8 cellular contexts compared by ENCODE assay signal in genomic region chr11:32893947-32894827, GRCh38. TPM values are rescaled to one million over a fixed set of nuclear protein-coding genes. Genes with fewer than 3 reads are reported as not detected.
DNase-seq lines count a peak whose midpoint lies in the region; ATAC-seq and TF ChIP-seq lines count a peak whose summit lies in the region.

No MANE protein-coding gene starts in this region.

- H3K4me3 Mint-ChIP-seq in activated CD8-positive, alpha-beta T cell treated with anti-CD3 and anti-CD28 coated beads, Interleukin-2, amount 10 ng/mL, durations not matched to agents 7 days and 5 days, result peak overlapping the region; percentile 95
- H3K4me3 Mint-ChIP-seq in natural killer cell treated with Interleukin-12 subunit alpha and Interleukin-12 subunit beta and Interleukin-15 and Interleukin-18, amount 100 ng/mL, for 72 hours, result peak overlapping the region; percentile 87

- peak overlapping the region; percentile 89 for H3K27ac Mint-ChIP-seq in activated CD8-positive, alpha-beta T cell treated with anti-CD3 and anti-CD28 coated beads, Interleukin-2, amount 10 ng/mL, durations not matched to agents 7 days and 5 days
- H3K27ac Mint-ChIP-seq in natural killer cell treated with Interleukin-12 subunit alpha and Interleukin-12 subunit beta and Interleukin-15 and Interleukin-18, amount 100 ng/mL, for 72 hours, result peak overlapping the region; percentile 64 to 86

- peaks cover 14% of the 10 kb centered on the region for H3K27me3 Mint-ChIP-seq in activated CD8-positive, alpha-beta T cell treated with anti-CD3 and anti-CD28 coated beads, Interleukin-2, amount 10 ng/mL, durations not matched to agents 7 days and 5 days (ENCODE audit: low read depth)
- no peaks in the 10 kb centered on the region for H3K27me3 Mint-ChIP-seq in natural killer cell treated with Interleukin-12 subunit alpha and Interleukin-12 subunit beta and Interleukin-15 and Interleukin-18, amount 100 ng/mL, for 72 hours

- CTCF ChIA-PET in activated CD8-positive, alpha-beta T cell treated with anti-CD3 and anti-CD28 coated beads, Interleukin-2, amount 10 ng/mL, durations not matched to agents 7 days and 5 days (lab: Charles Lee), result interaction anchor here (0.8 to 1.8 kb wide), 16 partner anchors 9 to 373 kb away, joined by 3 to 5 read pairs (median 3); partner anchors contain the start of gene CSTF3

- POLR2A ChIA-PET in activated CD8-positive, alpha-beta T cell treated with anti-CD3 and anti-CD28 coated beads, Interleukin-2, amount 10 ng/mL, durations not matched to agents 7 days and 5 days (lab: Charles Lee), result interaction anchor here (0.8 to 1.2 kb wide), 3 partner anchors 7 to 171 kb away, joined by 3 to 4 read pairs (median 3); partner anchors contain the start of gene TCP11L1

- no peaks in the 10 kb centered on the region for H3K9me3 Mint-ChIP-seq in activated CD8-positive, alpha-beta T cell treated with anti-CD3 and anti-CD28 coated beads, Interleukin-2, amount 10 ng/mL, durations not matched to agents 7 days and 5 days (ENCODE audit: insufficient read depth)
- H3K9me3 Mint-ChIP-seq in natural killer cell treated with Interleukin-12 subunit alpha and Interleukin-12 subunit beta and Interleukin-15 and Interleukin-18, amount 100 ng/mL, for 72 hours, result no peaks in the 10 kb centered on the region

- ATAC-seq in HG03060 (IDR thresholded peaks at IDR 0.05; ENCODE audit: low read depth, unreplicated experiment) (peak; percentile 37), GM21515 (IDR thresholded peaks at IDR 0.05; ENCODE audit: unreplicated experiment) (no peak)
- peak; percentile 5 for ATAC-seq in activated CD8-positive, alpha-beta T cell treated with anti-CD3 and anti-CD28 coated beads, Interleukin-2, amount 10 ng/mL, durations not matched to agents 7 days and 5 days
- peak in 1 of 2 donors; percentile 42 for ATAC-seq in natural killer cell treated with Interleukin-12 subunit alpha and Interleukin-12 subunit beta and Interleukin-15 and Interleukin-18, amount 100 ng/mL, for 72 hours

- peaks cover 33% of the 10 kb centered on the region for H3K4me1 Mint-ChIP-seq in activated CD8-positive, alpha-beta T cell treated with anti-CD3 and anti-CD28 coated beads, Interleukin-2, amount 10 ng/mL, durations not matched to agents 7 days and 5 days (ENCODE audit: low read depth)
- peaks cover 27 to 28% of the 10 kb centered on the region in 2 donors for H3K4me1 Mint-ChIP-seq in natural killer cell treated with Interleukin-12 subunit alpha and Interleukin-12 subunit beta and Interleukin-15 and Interleukin-18, amount 100 ng/mL, for 72 hours (ENCODE audit: low read depth in 2 of 2)

- no peaks in the 10 kb centered on the region for H3K36me3 Mint-ChIP-seq in activated CD8-positive, alpha-beta T cell treated with anti-CD3 and anti-CD28 coated beads, Interleukin-2, amount 10 ng/mL, durations not matched to agents 7 days and 5 days (ENCODE audit: low read depth)
- no peaks in the 10 kb centered on the region for H3K36me3 Mint-ChIP-seq in natural killer cell treated with Interleukin-12 subunit alpha and Interleukin-12 subunit beta and Interleukin-15 and Interleukin-18, amount 100 ng/mL, for 72 hours

- peak; percentile 87 for DNase-seq in DMS53 (lab: John Stamatoyannopoulos, UW)
- peak; percentile 75 to 79 for DNase-seq in NCI-H524 (lab: John Stamatoyannopoulos, UW)
- peak; percentile 34 for DNase-seq in activated CD8-positive, alpha-beta T cell treated with anti-CD3 and anti-CD28 coated beads, Interleukin-2, amount 10 ng/mL, durations not matched to agents 7 days and 5 days
- peak; percentile 62 to 81 for DNase-seq in foreskin fibroblast
- no peak for DNase-seq in natural killer cell treated with Interleukin-12 subunit alpha and Interleukin-12 subunit beta and Interleukin-15 and Interleukin-18, amount 100 ng/mL, for 72 hours (ENCODE audit: low spot score)
- DNase-seq in epidermal melanocyte (ENCODE audit: insufficient read length, low spot score), result no peak

- TF ChIP-seq CTCF in foreskin fibroblast (IDR thresholded peaks at IDR 0.05; ENCODE audit: low read depth, low read length), result no peak

- H3K4me3 ChIP-seq in foreskin fibroblast (ENCODE audit: low read depth in 1 of 2, low read length in 2 of 2), result peak overlapping the region; percentile 54 to 90

RNA-seq across cellular contexts. Expression of gene QSER1, which starts 1.6 kb away (rescaled TPM):
- 1 to 10 TPM; 7.3 to 7.9 TPM for total RNA-seq in activated CD8-positive, alpha-beta T cell treated with anti-CD3 and anti-CD28 coated beads, Interleukin-2, amount 10 ng/mL, durations not matched to agents 7 days and 5 days
- 10 to 100 TPM; 15.5 to 22.6 TPM for total RNA-seq in natural killer cell treated with Interleukin-12 subunit alpha and Interleukin-12 subunit beta and Interleukin-15 and Interleukin-18, amount 100 ng/mL, for 72 hours

Comparison
In these comparisons a context has a peak if more than half of its experiments do, and no peak if none do; other contexts are left out.
1. DNase-seq: peak in DMS53 (single experiment), NCI-H524 (2 of 2), activated CD8-positive, alpha-beta T cell treated with anti-CD3 and anti-CD28 coated beads, Interleukin-2, amount 10 ng/mL, durations not matched to agents 7 days and 5 days (single experiment) and foreskin fibroblast (2 of 2); none in natural killer cell treated with Interleukin-12 subunit alpha and Interleukin-12 subunit beta and Interleukin-15 and Interleukin-18, amount 100 ng/mL, for 72 hours (single experiment) and epidermal melanocyte (single experiment).